In genomic region chr6:67606905-67607828, GRCh38 we compare ENCODE assay signal across 2 cellular contexts.
TF ChIP-seq lines count a peak whose summit lies in the region.

No MANE protein-coding gene starts in this region.

TF ChIP-seq in liver, 16 proteins besides CTCF, POLR2A, EP300 and RAD21 (continued from another document):
- TF ChIP-seq, protein P1, sequence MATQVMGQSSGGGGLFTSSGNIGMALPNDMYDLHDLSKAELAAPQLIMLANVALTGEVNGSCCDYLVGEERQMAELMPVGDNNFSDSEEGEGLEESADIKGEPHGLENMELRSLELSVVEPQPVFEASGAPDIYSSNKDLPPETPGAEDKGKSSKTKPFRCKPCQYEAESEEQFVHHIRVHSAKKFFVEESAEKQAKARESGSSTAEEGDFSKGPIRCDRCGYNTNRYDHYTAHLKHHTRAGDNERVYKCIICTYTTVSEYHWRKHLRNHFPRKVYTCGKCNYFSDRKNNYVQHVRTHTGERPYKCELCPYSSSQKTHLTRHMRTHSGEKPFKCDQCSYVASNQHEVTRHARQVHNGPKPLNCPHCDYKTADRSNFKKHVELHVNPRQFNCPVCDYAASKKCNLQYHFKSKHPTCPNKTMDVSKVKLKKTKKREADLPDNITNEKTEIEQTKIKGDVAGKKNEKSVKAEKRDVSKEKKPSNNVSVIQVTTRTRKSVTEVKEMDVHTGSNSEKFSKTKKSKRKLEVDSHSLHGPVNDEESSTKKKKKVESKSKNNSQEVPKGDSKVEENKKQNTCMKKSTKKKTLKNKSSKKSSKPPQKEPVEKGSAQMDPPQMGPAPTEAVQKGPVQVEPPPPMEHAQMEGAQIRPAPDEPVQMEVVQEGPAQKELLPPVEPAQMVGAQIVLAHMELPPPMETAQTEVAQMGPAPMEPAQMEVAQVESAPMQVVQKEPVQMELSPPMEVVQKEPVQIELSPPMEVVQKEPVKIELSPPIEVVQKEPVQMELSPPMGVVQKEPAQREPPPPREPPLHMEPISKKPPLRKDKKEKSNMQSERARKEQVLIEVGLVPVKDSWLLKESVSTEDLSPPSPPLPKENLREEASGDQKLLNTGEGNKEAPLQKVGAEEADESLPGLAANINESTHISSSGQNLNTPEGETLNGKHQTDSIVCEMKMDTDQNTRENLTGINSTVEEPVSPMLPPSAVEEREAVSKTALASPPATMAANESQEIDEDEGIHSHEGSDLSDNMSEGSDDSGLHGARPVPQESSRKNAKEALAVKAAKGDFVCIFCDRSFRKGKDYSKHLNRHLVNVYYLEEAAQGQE (IDR thresholded peaks at IDR 0.05), result no peak
- TF ChIP-seq, protein P2, sequence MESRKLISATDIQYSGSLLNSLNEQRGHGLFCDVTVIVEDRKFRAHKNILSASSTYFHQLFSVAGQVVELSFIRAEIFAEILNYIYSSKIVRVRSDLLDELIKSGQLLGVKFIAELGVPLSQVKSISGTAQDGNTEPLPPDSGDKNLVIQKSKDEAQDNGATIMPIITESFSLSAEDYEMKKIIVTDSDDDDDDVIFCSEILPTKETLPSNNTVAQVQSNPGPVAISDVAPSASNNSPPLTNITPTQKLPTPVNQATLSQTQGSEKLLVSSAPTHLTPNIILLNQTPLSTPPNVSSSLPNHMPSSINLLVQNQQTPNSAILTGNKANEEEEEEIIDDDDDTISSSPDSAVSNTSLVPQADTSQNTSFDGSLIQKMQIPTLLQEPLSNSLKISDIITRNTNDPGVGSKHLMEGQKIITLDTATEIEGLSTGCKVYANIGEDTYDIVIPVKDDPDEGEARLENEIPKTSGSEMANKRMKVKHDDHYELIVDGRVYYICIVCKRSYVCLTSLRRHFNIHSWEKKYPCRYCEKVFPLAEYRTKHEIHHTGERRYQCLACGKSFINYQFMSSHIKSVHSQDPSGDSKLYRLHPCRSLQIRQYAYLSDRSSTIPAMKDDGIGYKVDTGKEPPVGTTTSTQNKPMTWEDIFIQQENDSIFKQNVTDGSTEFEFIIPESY (IDR thresholded peaks at IDR 0.05), result no peak
- TF ChIP-seq YY1 (IDR thresholded peaks at IDR 0.05) (no peak), FOXA1 (IDR thresholded peaks at IDR 0.05) (no peak), FOXA2 (IDR thresholded peaks at IDR 0.05) (no peak), EGR1 (IDR thresholded peaks at IDR 0.05; ENCODE audit: low read depth in 2 of 2) (no peak), RXRA (IDR thresholded peaks at IDR 0.05) (no peak), MAX (IDR thresholded peaks at IDR 0.05) (peak; percentile 11), JUND (IDR thresholded peaks at IDR 0.05) (peak in 1 of 2 donors; percentile 16), HNF4A (conservative IDR thresholded peaks at IDR 0.05) (peak in 1 of 2 donors; percentile 63)
- TF ChIP-seq, protein P3, sequence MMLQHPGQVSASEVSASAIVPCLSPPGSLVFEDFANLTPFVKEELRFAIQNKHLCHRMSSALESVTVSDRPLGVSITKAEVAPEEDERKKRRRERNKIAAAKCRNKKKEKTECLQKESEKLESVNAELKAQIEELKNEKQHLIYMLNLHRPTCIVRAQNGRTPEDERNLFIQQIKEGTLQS (IDR thresholded peaks at IDR 0.05), result no peak
TF ChIP-seq in liver: peak in this region for 3.

TF ChIP-seq in HepG2, 621 proteins besides CTCF, POLR2A, EP300 and RAD21:
- no peak for TF ChIP-seq ZBTB26 (CRISPR knock-in tag; IDR thresholded peaks at IDR 0.05; ENCODE audit: borderline replicate concordance)
- no peak for TF ChIP-seq HCFC1 (IDR thresholded peaks at IDR 0.05; ENCODE audit: low read depth, low read length)
- no peak for TF ChIP-seq NFIC (IDR thresholded peaks at IDR 0.05; ENCODE audit: low read length)
- TF ChIP-seq ZBTB8A (CRISPR knock-in tag; IDR thresholded peaks at IDR 0.05; ENCODE audit: borderline replicate concordance, low read depth), result no peak
- no peak for TF ChIP-seq EEA1 (CRISPR knock-in tag; IDR thresholded peaks at IDR 0.05; ENCODE audit: borderline replicate concordance)
- no peak for TF ChIP-seq ZNF124 (CRISPR knock-in tag; IDR thresholded peaks at IDR 0.05)
- no peak for TF ChIP-seq MAFF (IDR thresholded peaks at IDR 0.05; ENCODE audit: low read depth, low read length)
- no peak for TF ChIP-seq ZNF34 (CRISPR knock-in tag; IDR thresholded peaks at IDR 0.05; ENCODE audit: borderline replicate concordance)
- TF ChIP-seq THAP11 (CRISPR knock-in tag; IDR thresholded peaks at IDR 0.05), result no peak
- TF ChIP-seq, protein P4, sequence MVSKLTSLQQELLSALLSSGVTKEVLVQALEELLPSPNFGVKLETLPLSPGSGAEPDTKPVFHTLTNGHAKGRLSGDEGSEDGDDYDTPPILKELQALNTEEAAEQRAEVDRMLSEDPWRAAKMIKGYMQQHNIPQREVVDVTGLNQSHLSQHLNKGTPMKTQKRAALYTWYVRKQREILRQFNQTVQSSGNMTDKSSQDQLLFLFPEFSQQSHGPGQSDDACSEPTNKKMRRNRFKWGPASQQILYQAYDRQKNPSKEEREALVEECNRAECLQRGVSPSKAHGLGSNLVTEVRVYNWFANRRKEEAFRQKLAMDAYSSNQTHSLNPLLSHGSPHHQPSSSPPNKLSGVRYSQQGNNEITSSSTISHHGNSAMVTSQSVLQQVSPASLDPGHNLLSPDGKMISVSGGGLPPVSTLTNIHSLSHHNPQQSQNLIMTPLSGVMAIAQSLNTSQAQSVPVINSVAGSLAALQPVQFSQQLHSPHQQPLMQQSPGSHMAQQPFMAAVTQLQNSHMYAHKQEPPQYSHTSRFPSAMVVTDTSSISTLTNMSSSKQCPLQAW (CRISPR knock-in tag; IDR thresholded peaks at IDR 0.05), result no peak
